ENCODE assay signal across 1 cellular context in the genomic region with DNA sequence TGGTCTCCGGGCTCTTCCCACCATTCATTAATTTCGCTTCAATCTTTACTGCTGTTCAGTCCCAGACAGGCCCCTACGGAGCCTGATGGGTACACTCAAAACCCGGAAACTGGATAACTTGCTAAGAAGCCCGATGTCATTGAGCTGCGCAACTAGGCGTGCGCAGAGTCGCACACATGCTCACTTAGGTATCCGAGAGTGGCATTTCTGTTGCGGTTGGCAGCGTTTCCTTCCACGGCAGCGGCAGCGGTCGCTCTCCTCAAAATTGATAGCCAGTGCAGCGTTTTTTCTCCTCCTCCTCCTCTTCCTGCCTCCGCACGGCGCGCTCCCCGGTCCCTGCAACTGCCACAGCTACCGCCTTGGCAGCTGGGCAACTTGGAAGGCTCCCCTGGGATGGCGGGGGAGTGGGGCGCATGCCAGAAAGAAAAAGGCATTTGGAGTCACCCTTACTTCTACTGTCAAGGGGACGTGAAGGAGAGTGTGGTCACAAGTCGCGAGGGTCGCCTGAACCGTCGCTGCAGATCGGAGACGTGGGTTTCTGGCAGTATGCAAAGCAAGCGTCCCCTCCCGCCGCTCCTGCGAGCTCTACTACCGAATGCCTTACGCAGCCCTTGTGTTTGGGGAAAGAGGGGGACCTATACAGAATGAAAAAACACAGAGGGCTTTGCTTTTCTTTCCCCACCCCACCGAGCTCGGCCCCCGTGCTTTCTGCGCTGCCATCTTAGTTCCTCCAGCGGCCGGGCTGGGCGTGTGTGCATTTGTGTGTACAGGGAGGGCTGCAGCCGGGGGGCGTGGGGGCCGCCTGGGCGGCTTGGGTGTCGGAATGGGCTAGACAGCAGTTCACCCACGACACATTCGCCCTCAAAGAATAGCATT.
TF ChIP-seq lines count a peak whose summit lies in the region.

No MANE protein-coding gene starts in this region.

TF ChIP-seq in HepG2, 621 proteins besides CTCF, POLR2A, EP300 and RAD21 (continued from another document and continues in another):
- TF ChIP-seq, protein P1, sequence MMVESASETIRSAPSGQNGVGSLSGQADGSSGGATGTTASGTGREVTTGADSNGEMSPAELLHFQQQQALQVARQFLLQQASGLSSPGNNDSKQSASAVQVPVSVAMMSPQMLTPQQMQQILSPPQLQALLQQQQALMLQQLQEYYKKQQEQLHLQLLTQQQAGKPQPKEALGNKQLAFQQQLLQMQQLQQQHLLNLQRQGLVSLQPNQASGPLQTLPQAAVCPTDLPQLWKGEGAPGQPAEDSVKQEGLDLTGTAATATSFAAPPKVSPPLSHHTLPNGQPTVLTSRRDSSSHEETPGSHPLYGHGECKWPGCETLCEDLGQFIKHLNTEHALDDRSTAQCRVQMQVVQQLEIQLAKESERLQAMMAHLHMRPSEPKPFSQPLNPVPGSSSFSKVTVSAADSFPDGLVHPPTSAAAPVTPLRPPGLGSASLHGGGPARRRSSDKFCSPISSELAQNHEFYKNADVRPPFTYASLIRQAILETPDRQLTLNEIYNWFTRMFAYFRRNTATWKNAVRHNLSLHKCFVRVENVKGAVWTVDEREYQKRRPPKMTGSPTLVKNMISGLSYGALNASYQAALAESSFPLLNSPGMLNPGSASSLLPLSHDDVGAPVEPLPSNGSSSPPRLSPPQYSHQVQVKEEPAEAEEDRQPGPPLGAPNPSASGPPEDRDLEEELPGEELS (CRISPR knock-in tag; IDR thresholded peaks at IDR 0.05) = peak; percentile 42; the same call in 1 of the 2 replicates
- TF ChIP-seq SP140L (CRISPR knock-in tag; IDR thresholded peaks at IDR 0.05; ENCODE audit: borderline replicate concordance) (peak; percentile 32; the same call in 1 of the 2 replicates), ATF7-NPFF (CRISPR knock-in tag; IDR thresholded peaks at IDR 0.05; ENCODE audit: low read depth) (0 out of 2 replicates have a peak, but pooled peaks have one; percentile 65), ZFP36L1 (CRISPR knock-in tag; IDR thresholded peaks at IDR 0.05) (0 out of 2 replicates have a peak, but pooled peaks have one; percentile 26), HNRNPL (IDR thresholded peaks at IDR 0.05; ENCODE audit: low read depth, low read length) (peak; percentile 68; the same call in 1 of the 2 replicates), CCAR2 (optimal IDR thresholded peaks at IDR 0.05; ENCODE audit: low read depth, low read length) (no peak), ZNF543 (CRISPR knock-in tag; IDR thresholded peaks at IDR 0.05) (no peak), PHF5A (CRISPR knock-in tag; IDR thresholded peaks at IDR 0.05; ENCODE audit: low read depth, unreplicated experiment) (no peak), ZNF510 (CRISPR knock-in tag; IDR thresholded peaks at IDR 0.05; ENCODE audit: low read depth) (no peak), ZNF205 (CRISPR knock-in tag; IDR thresholded peaks at IDR 0.05) (no peak), JDP2 (CRISPR knock-in tag; IDR thresholded peaks at IDR 0.05; ENCODE audit: borderline replicate concordance) (no peak), ZNF34 (CRISPR knock-in tag; IDR thresholded peaks at IDR 0.05; ENCODE audit: borderline replicate concordance) (no peak), NAIF1 (CRISPR knock-in tag; IDR thresholded peaks at IDR 0.05; ENCODE audit: borderline replicate concordance) (peak; percentile 87), IKZF4 (CRISPR knock-in tag; IDR thresholded peaks at IDR 0.05; ENCODE audit: borderline replicate concordance, low read depth, not compliant biosample characterization) (no peak), SALL2 (CRISPR knock-in tag; IDR thresholded peaks at IDR 0.05) (no peak), ZNF17 (CRISPR knock-in tag; IDR thresholded peaks at IDR 0.05) (no peak), ELF3 (CRISPR knock-in tag; IDR thresholded peaks at IDR 0.05) (peak; percentile 50), ZNF441 (CRISPR knock-in tag; IDR thresholded peaks at IDR 0.05; ENCODE audit: borderline replicate concordance) (0 out of 2 replicates have a peak, but pooled peaks have one; percentile 34), MZF1 (CRISPR knock-in tag; IDR thresholded peaks at IDR 0.05; ENCODE audit: borderline replicate concordance) (no peak), ZNF484 (CRISPR knock-in tag; IDR thresholded peaks at IDR 0.05; ENCODE audit: borderline replicate concordance, low read depth) (no peak), HOXA7 (CRISPR knock-in tag; IDR thresholded peaks at IDR 0.05) (no peak)
- TF ChIP-seq, protein P2, sequence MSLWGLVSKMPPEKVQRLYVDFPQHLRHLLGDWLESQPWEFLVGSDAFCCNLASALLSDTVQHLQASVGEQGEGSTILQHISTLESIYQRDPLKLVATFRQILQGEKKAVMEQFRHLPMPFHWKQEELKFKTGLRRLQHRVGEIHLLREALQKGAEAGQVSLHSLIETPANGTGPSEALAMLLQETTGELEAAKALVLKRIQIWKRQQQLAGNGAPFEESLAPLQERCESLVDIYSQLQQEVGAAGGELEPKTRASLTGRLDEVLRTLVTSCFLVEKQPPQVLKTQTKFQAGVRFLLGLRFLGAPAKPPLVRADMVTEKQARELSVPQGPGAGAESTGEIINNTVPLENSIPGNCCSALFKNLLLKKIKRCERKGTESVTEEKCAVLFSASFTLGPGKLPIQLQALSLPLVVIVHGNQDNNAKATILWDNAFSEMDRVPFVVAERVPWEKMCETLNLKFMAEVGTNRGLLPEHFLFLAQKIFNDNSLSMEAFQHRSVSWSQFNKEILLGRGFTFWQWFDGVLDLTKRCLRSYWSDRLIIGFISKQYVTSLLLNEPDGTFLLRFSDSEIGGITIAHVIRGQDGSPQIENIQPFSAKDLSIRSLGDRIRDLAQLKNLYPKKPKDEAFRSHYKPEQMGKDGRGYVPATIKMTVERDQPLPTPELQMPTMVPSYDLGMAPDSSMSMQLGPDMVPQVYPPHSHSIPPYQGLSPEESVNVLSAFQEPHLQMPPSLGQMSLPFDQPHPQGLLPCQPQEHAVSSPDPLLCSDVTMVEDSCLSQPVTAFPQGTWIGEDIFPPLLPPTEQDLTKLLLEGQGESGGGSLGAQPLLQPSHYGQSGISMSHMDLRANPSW (CRISPR knock-in tag; IDR thresholded peaks at IDR 0.05; ENCODE audit: borderline replicate concordance) = no peak
- TF ChIP-seq, protein P3, sequence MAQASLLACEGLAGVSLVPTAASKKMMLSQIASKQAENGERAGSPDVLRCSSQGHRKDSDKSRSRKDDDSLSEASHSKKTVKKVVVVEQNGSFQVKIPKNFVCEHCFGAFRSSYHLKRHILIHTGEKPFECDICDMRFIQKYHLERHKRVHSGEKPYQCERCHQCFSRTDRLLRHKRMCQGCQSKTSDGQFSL (CRISPR knock-in tag; IDR thresholded peaks at IDR 0.05) = no peak
- TF ChIP-seq, protein P4, sequence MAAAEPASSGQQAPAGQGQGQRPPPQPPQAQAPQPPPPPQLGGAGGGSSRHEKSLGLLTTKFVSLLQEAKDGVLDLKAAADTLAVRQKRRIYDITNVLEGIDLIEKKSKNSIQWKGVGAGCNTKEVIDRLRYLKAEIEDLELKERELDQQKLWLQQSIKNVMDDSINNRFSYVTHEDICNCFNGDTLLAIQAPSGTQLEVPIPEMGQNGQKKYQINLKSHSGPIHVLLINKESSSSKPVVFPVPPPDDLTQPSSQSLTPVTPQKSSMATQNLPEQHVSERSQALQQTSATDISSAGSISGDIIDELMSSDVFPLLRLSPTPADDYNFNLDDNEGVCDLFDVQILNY (CRISPR knock-in tag; conservative IDR thresholded peaks at IDR 0.05) = no peak
- TF ChIP-seq, protein P5, sequence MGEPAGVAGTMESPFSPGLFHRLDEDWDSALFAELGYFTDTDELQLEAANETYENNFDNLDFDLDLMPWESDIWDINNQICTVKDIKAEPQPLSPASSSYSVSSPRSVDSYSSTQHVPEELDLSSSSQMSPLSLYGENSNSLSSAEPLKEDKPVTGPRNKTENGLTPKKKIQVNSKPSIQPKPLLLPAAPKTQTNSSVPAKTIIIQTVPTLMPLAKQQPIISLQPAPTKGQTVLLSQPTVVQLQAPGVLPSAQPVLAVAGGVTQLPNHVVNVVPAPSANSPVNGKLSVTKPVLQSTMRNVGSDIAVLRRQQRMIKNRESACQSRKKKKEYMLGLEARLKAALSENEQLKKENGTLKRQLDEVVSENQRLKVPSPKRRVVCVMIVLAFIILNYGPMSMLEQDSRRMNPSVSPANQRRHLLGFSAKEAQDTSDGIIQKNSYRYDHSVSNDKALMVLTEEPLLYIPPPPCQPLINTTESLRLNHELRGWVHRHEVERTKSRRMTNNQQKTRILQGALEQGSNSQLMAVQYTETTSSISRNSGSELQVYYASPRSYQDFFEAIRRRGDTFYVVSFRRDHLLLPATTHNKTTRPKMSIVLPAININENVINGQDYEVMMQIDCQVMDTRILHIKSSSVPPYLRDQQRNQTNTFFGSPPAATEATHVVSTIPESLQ (CRISPR knock-in tag; conservative IDR thresholded peaks at IDR 0.05) = no peak
- TF ChIP-seq, protein P6, sequence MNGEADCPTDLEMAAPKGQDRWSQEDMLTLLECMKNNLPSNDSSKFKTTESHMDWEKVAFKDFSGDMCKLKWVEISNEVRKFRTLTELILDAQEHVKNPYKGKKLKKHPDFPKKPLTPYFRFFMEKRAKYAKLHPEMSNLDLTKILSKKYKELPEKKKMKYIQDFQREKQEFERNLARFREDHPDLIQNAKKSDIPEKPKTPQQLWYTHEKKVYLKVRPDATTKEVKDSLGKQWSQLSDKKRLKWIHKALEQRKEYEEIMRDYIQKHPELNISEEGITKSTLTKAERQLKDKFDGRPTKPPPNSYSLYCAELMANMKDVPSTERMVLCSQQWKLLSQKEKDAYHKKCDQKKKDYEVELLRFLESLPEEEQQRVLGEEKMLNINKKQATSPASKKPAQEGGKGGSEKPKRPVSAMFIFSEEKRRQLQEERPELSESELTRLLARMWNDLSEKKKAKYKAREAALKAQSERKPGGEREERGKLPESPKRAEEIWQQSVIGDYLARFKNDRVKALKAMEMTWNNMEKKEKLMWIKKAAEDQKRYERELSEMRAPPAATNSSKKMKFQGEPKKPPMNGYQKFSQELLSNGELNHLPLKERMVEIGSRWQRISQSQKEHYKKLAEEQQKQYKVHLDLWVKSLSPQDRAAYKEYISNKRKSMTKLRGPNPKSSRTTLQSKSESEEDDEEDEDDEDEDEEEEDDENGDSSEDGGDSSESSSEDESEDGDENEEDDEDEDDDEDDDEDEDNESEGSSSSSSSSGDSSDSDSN (CRISPR knock-in tag; IDR thresholded peaks at IDR 0.05) = peak; percentile 59
- TF ChIP-seq, protein P7, sequence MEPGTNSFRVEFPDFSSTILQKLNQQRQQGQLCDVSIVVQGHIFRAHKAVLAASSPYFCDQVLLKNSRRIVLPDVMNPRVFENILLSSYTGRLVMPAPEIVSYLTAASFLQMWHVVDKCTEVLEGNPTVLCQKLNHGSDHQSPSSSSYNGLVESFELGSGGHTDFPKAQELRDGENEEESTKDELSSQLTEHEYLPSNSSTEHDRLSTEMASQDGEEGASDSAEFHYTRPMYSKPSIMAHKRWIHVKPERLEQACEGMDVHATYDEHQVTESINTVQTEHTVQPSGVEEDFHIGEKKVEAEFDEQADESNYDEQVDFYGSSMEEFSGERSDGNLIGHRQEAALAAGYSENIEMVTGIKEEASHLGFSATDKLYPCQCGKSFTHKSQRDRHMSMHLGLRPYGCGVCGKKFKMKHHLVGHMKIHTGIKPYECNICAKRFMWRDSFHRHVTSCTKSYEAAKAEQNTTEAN (CRISPR knock-in tag; conservative IDR thresholded peaks at IDR 0.05) = no peak
- TF ChIP-seq, protein P8, sequence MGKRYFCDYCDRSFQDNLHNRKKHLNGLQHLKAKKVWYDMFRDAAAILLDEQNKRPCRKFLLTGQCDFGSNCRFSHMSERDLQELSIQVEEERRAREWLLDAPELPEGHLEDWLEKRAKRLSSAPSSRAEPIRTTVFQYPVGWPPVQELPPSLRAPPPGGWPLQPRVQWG (CRISPR knock-in tag; IDR thresholded peaks at IDR 0.05; ENCODE audit: borderline replicate concordance, low read depth) = no peak
- TF ChIP-seq, protein P9, sequence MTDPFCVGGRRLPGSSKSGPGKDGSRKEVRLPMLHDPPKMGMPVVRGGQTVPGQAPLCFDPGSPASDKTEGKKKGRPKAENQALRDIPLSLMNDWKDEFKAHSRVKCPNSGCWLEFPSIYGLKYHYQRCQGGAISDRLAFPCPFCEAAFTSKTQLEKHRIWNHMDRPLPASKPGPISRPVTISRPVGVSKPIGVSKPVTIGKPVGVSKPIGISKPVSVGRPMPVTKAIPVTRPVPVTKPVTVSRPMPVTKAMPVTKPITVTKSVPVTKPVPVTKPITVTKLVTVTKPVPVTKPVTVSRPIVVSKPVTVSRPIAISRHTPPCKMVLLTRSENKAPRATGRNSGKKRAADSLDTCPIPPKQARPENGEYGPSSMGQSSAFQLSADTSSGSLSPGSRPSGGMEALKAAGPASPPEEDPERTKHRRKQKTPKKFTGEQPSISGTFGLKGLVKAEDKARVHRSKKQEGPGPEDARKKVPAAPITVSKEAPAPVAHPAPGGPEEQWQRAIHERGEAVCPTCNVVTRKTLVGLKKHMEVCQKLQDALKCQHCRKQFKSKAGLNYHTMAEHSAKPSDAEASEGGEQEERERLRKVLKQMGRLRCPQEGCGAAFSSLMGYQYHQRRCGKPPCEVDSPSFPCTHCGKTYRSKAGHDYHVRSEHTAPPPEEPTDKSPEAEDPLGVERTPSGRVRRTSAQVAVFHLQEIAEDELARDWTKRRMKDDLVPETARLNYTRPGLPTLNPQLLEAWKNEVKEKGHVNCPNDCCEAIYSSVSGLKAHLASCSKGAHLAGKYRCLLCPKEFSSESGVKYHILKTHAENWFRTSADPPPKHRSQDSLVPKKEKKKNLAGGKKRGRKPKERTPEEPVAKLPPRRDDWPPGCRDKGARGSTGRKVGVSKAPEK (CRISPR knock-in tag; IDR thresholded peaks at IDR 0.05; ENCODE audit: borderline replicate concordance) = no peak
- TF ChIP-seq, protein P10, sequence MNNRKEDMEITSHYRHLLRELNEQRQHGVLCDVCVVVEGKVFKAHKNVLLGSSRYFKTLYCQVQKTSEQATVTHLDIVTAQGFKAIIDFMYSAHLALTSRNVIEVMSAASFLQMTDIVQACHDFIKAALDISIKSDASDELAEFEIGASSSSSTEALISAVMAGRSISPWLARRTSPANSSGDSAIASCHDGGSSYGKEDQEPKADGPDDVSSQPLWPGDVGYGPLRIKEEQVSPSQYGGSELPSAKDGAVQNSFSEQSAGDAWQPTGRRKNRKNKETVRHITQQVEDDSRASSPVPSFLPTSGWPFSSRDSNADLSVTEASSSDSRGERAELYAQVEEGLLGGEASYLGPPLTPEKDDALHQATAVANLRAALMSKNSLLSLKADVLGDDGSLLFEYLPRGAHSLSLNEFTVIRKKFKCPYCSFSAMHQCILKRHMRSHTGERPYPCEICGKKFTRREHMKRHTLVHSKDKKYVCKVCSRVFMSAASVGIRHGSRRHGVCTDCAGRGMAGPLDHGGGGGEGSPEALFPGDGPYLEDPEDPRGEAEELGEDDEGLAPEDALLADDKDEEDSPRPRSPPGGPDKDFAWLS (CRISPR knock-in tag; IDR thresholded peaks at IDR 0.05; ENCODE audit: borderline replicate concordance) = no peak
- TF ChIP-seq, protein P11, sequence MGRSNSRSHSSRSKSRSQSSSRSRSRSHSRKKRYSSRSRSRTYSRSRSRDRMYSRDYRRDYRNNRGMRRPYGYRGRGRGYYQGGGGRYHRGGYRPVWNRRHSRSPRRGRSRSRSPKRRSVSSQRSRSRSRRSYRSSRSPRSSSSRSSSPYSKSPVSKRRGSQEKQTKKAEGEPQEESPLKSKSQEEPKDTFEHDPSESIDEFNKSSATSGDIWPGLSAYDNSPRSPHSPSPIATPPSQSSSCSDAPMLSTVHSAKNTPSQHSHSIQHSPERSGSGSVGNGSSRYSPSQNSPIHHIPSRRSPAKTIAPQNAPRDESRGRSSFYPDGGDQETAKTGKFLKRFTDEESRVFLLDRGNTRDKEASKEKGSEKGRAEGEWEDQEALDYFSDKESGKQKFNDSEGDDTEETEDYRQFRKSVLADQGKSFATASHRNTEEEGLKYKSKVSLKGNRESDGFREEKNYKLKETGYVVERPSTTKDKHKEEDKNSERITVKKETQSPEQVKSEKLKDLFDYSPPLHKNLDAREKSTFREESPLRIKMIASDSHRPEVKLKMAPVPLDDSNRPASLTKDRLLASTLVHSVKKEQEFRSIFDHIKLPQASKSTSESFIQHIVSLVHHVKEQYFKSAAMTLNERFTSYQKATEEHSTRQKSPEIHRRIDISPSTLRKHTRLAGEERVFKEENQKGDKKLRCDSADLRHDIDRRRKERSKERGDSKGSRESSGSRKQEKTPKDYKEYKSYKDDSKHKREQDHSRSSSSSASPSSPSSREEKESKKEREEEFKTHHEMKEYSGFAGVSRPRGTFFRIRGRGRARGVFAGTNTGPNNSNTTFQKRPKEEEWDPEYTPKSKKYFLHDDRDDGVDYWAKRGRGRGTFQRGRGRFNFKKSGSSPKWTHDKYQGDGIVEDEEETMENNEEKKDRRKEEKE (IDR thresholded peaks at IDR 0.05) = no peak
